ENCODE assay signal across 26 cellular contexts in genomic region chr11:19565639-19566038, GRCh38.
"Had no signal": no experiment of that assay in that cellular context is flagged by ENCODE, and none has a peak within 500 bp of the region (broad histone marks: within the 10 kb centered on the region; RNA-seq: fewer than 3 reads in every experiment).

No MANE protein-coding gene starts in this region.

- DNase-seq: colonic mucosa; effector CD8-positive, alpha-beta T cell; endodermal cell; esophagus squamous epithelium; foreskin melanocyte; glutamatergic neuron; heart right ventricle; hypothalamus; kidney; mesendoderm; midbrain; naive thymus-derived CD8-positive, alpha-beta T cell; nephron progenitor cell; occipital lobe; ovary; psoas muscle; retina; right lobe of liver; stimulated activated CD4-positive, alpha-beta T cell treated with anti-CD3 and anti-CD28 coated beads, Interleukin-12 subunit alpha, Interleukin-12 subunit beta, amount 100 ng/mL, for 4 hours; stimulated activated CD4-positive, alpha-beta T cell treated with anti-CD3 and anti-CD28 coated beads, Interleukin-1b, Interleukin-23, amount 100 ng/mL, for 48 hours; stimulated activated CD4-positive, alpha-beta T cell treated with anti-CD3 and anti-CD28 coated beads, Interleukin-4, amount 100 ng/mL, for 24 hours; stimulated activated naive CD8-positive, alpha-beta T cell treated with anti-CD3 and anti-CD28 coated beads, Interleukin-15, Interleukin-2, amounts not matched to agents 100 U/mL and 50 U/mL, for 24 hours had no signal

- H3K9me3 ChIP-seq: colonic mucosa, esophagus squamous epithelium, heart right ventricle, ovary, psoas muscle, right lobe of liver had no signal

- H3K4me3 ChIP-seq: cardiac muscle cell, colonic mucosa, esophagus squamous epithelium, heart right ventricle, ovary, psoas muscle, right lobe of liver, smooth muscle cell had no signal

- H3K4me1 ChIP-seq: colonic mucosa, psoas muscle had no signal

- H3K4me2 ChIP-seq: smooth muscle cell had no signal

- ATAC-seq: left lobe of liver; naive thymus-derived CD8-positive, alpha-beta T cell; psoas muscle; right lobe of liver; stimulated activated effector memory CD8-positive, alpha-beta T cell treated with anti-CD3 and anti-CD28 coated beads, Interleukin-12 subunit alpha, Interleukin-12 subunit beta, amount 100 ng/mL, for 72 hours; stimulated activated naive CD8-positive, alpha-beta T cell treated with anti-CD3 and anti-CD28 coated beads, Interleukin-15, Interleukin-2, amounts not matched to agents 100 U/mL and 50 U/mL, for 24 hours had no signal

- FAIRE-seq: kidney had no signal

- H3K27me3 ChIP-seq: colonic mucosa, heart right ventricle, ovary, right lobe of liver had no signal

- H3K36me3 ChIP-seq: cardiac muscle cell, colonic mucosa, esophagus squamous epithelium, heart right ventricle, ovary, right lobe of liver had no signal

- H3K27ac ChIP-seq: cardiac muscle cell, colonic mucosa, ovary, psoas muscle, right lobe of liver had no signal
